ENCODE assay signal across 8 cellular contexts in genomic region chr2:27683390-27684071, GRCh38.
DNase-seq lines count a peak whose midpoint lies in the region; ATAC-seq and FAIRE-seq lines count a peak whose summit lies in the region.

No MANE protein-coding gene starts in this region.

- peak; percentile 47 for ATAC-seq in GM18858 (IDR thresholded peaks at IDR 0.05; ENCODE audit: unreplicated experiment)
- ATAC-seq in memory B cell (ENCODE audit: low read depth): peak; percentile 92

- no peaks in the 10 kb centered on the region for H3K27me3 Mint-ChIP-seq in memory B cell

- H3K27ac Mint-ChIP-seq in memory B cell: peak overlapping the region; percentile 64

- no peaks in the 10 kb centered on the region for H3K9me3 Mint-ChIP-seq in memory B cell

- FAIRE-seq in A204.1 (lab: Jason Lieb, UNC): peak; percentile 72

- H3K4me3 Mint-ChIP-seq in memory B cell: no peak overlapping the region

- DNase-seq in HPDE6-E6E7 (ENCODE audit: extremely low spot score) (peak; percentile 35), NCI-H82 treated with DMSO at 0.1 percent for 48 hours (lab: John Stamatoyannopoulos, UW; ENCODE audit: unreplicated experiment) (peak; percentile 91), ecto neural progenitor cell (ENCODE audit: low spot score) (peak; percentile 82), memory B cell (ENCODE audit: low spot score in 2 of 2) (peak; percentile 91)
- DNase-seq in activated CD4-positive, alpha-beta T cell treated with anti-CD3 and anti-CD28 coated beads, Interleukin-2, amount 50 U/mL, for 4 hours: peak; percentile 84 to 87
- peak; percentile 85 for DNase-seq in stimulated activated CD8-positive, alpha-beta memory T cell treated with anti-CD3 and anti-CD28 coated beads, Interleukin-15, amount 100 ng/mL, for 1 hour (ENCODE audit: low read depth)

- no peaks in the 10 kb centered on the region for H3K4me1 Mint-ChIP-seq in memory B cell

- H3K36me3 Mint-ChIP-seq in memory B cell: peaks cover 19% of the 10 kb centered on the region

Comparison
In these comparisons a context has a peak if more than half of its experiments do, and no peak if none do; other contexts are left out.
1. Peak in every context shown above with its lines: DNase-seq and ATAC-seq.
2. DNase-seq: peak in every context shown above with its lines; median percentile 91 in NCI-H82 treated with DMSO at 0.1 percent for 48 hours; 91 in memory B cell; 86 in activated CD4-positive, alpha-beta T cell treated with anti-CD3 and anti-CD28 coated beads, Interleukin-2, amount 50 U/mL, for 4 hours; 85 in stimulated activated CD8-positive, alpha-beta memory T cell treated with anti-CD3 and anti-CD28 coated beads, Interleukin-15, amount 100 ng/mL, for 1 hour; 82 in ecto neural progenitor cell; 35 in HPDE6-E6E7.